ENCODE assay signal across 1 cellular context in the genomic region with DNA sequence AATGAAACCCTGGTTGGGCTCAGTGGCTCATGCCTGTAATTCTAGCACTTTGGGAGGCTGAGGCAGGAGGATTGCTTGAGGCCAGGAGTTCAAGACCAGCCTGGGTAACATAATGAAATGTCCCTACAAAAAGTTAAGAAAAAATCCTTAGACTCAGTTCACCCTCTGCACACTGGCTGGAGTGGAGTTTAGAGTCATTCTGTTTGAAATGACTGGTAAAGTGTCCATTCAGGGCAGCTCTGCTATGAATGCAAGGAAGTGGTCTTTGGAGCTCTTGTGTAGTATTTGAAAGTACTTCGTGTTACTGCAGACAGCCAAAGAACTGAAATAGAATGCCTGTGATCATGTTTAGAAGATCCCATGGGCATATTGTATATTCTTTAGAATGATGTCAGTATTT.
TF ChIP-seq lines count a peak whose summit lies in the region.

No MANE protein-coding gene starts in this region.

TF ChIP-seq in GM12878, 131 proteins besides CTCF, POLR2A, EP300 and RAD21:
- TF ChIP-seq IKZF1 (conservative IDR thresholded peaks at IDR 0.05) (no peak), SUZ12 (IDR thresholded peaks at IDR 0.05; ENCODE audit: unreplicated experiment) (no peak), ZNF217 (IDR thresholded peaks at IDR 0.05) (0 out of 2 replicates have a peak, but pooled peaks have one; percentile 35), ASH2L (IDR thresholded peaks at IDR 0.05; ENCODE audit: borderline replicate concordance, low read depth) (no peak), RBBP5 (conservative IDR thresholded peaks at IDR 0.05) (no peak)
- TF ChIP-seq, protein P1, sequence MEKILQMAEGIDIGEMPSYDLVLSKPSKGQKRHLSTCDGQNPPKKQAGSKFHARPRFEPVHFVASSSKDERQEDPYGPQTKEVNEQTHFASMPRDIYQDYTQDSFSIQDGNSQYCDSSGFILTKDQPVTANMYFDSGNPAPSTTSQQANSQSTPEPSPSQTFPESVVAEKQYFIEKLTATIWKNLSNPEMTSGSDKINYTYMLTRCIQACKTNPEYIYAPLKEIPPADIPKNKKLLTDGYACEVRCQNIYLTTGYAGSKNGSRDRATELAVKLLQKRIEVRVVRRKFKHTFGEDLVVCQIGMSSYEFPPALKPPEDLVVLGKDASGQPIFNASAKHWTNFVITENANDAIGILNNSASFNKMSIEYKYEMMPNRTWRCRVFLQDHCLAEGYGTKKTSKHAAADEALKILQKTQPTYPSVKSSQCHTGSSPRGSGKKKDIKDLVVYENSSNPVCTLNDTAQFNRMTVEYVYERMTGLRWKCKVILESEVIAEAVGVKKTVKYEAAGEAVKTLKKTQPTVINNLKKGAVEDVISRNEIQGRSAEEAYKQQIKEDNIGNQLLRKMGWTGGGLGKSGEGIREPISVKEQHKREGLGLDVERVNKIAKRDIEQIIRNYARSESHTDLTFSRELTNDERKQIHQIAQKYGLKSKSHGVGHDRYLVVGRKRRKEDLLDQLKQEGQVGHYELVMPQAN (conservative IDR thresholded peaks at IDR 0.05) = no peak
- TF ChIP-seq, protein P2, sequence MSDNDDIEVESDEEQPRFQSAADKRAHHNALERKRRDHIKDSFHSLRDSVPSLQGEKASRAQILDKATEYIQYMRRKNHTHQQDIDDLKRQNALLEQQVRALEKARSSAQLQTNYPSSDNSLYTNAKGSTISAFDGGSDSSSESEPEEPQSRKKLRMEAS (IDR thresholded peaks at IDR 0.05; ENCODE audit: low read depth, low read length) = no peak
